1 cellular context compared by ENCODE assay signal in the genomic region with DNA sequence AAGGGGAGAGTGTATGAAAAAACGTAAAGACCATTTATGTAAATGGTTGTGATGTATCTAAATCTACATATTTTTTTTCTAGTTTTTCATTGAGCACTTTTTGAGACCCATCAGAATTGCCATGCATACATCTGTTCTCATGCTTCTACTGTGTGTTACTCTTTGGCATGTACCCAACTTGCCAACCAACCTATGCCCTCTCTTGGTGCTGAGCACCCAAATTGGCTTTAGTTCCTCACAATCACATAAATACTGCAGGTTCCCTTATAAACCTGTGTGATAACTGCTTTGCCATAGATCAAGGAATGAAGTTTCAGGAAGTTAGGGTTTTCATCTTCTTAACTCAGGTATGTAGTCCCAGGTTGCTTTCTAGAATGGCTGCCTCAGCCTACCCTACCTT.
TF ChIP-seq lines count a peak whose summit lies in the region.

No MANE protein-coding gene starts in this region.

TF ChIP-seq in K562, 482 proteins besides CTCF, POLR2A, EP300 and RAD21:
- no peak for TF ChIP-seq EZH2 (IDR thresholded peaks at IDR 0.05; ENCODE audit: borderline replicate concordance, low read depth, low read length)
- TF ChIP-seq RNF2 (IDR thresholded peaks at IDR 0.05) = no peak
- no peak for TF ChIP-seq TEAD1 (CRISPR knock-in tag; IDR thresholded peaks at IDR 0.05)
- no peak for TF ChIP-seq TSC22D4 (tag; IDR thresholded peaks at IDR 0.05)
- TF ChIP-seq, protein P1, sequence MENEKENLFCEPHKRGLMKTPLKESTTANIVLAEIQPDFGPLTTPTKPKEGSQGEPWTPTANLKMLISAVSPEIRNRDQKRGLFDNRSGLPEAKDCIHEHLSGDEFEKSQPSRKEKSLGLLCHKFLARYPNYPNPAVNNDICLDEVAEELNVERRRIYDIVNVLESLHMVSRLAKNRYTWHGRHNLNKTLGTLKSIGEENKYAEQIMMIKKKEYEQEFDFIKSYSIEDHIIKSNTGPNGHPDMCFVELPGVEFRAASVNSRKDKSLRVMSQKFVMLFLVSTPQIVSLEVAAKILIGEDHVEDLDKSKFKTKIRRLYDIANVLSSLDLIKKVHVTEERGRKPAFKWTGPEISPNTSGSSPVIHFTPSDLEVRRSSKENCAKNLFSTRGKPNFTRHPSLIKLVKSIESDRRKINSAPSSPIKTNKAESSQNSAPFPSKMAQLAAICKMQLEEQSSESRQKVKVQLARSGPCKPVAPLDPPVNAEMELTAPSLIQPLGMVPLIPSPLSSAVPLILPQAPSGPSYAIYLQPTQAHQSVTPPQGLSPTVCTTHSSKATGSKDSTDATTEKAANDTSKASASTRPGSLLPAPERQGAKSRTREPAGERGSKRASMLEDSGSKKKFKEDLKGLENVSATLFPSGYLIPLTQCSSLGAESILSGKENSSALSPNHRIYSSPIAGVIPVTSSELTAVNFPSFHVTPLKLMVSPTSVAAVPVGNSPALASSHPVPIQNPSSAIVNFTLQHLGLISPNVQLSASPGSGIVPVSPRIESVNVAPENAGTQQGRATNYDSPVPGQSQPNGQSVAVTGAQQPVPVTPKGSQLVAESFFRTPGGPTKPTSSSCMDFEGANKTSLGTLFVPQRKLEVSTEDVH (IDR thresholded peaks at IDR 0.05; ENCODE audit: low read depth, partially characterized antibody) = no peak
- TF ChIP-seq, protein P2, sequence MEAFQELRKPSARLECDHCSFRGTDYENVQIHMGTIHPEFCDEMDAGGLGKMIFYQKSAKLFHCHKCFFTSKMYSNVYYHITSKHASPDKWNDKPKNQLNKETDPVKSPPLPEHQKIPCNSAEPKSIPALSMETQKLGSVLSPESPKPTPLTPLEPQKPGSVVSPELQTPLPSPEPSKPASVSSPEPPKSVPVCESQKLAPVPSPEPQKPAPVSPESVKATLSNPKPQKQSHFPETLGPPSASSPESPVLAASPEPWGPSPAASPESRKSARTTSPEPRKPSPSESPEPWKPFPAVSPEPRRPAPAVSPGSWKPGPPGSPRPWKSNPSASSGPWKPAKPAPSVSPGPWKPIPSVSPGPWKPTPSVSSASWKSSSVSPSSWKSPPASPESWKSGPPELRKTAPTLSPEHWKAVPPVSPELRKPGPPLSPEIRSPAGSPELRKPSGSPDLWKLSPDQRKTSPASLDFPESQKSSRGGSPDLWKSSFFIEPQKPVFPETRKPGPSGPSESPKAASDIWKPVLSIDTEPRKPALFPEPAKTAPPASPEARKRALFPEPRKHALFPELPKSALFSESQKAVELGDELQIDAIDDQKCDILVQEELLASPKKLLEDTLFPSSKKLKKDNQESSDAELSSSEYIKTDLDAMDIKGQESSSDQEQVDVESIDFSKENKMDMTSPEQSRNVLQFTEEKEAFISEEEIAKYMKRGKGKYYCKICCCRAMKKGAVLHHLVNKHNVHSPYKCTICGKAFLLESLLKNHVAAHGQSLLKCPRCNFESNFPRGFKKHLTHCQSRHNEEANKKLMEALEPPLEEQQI (IDR thresholded peaks at IDR 0.05) = no peak
- TF ChIP-seq, protein P3, sequence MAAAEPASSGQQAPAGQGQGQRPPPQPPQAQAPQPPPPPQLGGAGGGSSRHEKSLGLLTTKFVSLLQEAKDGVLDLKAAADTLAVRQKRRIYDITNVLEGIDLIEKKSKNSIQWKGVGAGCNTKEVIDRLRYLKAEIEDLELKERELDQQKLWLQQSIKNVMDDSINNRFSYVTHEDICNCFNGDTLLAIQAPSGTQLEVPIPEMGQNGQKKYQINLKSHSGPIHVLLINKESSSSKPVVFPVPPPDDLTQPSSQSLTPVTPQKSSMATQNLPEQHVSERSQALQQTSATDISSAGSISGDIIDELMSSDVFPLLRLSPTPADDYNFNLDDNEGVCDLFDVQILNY (CRISPR knock-in tag; IDR thresholded peaks at IDR 0.05) = no peak
- TF ChIP-seq, protein P4, sequence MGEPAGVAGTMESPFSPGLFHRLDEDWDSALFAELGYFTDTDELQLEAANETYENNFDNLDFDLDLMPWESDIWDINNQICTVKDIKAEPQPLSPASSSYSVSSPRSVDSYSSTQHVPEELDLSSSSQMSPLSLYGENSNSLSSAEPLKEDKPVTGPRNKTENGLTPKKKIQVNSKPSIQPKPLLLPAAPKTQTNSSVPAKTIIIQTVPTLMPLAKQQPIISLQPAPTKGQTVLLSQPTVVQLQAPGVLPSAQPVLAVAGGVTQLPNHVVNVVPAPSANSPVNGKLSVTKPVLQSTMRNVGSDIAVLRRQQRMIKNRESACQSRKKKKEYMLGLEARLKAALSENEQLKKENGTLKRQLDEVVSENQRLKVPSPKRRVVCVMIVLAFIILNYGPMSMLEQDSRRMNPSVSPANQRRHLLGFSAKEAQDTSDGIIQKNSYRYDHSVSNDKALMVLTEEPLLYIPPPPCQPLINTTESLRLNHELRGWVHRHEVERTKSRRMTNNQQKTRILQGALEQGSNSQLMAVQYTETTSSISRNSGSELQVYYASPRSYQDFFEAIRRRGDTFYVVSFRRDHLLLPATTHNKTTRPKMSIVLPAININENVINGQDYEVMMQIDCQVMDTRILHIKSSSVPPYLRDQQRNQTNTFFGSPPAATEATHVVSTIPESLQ (CRISPR knock-in tag; IDR thresholded peaks at IDR 0.05) = no peak
- TF ChIP-seq, protein P5, sequence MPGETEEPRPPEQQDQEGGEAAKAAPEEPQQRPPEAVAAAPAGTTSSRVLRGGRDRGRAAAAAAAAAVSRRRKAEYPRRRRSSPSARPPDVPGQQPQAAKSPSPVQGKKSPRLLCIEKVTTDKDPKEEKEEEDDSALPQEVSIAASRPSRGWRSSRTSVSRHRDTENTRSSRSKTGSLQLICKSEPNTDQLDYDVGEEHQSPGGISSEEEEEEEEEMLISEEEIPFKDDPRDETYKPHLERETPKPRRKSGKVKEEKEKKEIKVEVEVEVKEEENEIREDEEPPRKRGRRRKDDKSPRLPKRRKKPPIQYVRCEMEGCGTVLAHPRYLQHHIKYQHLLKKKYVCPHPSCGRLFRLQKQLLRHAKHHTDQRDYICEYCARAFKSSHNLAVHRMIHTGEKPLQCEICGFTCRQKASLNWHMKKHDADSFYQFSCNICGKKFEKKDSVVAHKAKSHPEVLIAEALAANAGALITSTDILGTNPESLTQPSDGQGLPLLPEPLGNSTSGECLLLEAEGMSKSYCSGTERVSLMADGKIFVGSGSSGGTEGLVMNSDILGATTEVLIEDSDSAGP (CRISPR knock-in tag; IDR thresholded peaks at IDR 0.05) = no peak
- TF ChIP-seq, protein P6, sequence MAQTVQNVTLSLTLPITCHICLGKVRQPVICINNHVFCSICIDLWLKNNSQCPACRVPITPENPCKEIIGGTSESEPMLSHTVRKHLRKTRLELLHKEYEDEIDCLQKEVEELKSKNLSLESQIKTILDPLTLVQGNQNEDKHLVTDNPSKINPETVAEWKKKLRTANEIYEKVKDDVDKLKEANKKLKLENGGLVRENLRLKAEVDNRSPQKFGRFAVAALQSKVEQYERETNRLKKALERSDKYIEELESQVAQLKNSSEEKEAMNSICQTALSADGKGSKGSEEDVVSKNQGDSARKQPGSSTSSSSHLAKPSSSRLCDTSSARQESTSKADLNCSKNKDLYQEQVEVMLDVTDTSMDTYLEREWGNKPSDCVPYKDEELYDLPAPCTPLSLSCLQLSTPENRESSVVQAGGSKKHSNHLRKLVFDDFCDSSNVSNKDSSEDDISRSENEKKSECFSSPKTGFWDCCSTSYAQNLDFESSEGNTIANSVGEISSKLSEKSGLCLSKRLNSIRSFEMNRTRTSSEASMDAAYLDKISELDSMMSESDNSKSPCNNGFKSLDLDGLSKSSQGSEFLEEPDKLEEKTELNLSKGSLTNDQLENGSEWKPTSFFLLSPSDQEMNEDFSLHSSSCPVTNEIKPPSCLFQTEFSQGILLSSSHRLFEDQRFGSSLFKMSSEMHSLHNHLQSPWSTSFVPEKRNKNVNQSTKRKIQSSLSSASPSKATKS (CRISPR knock-in tag; IDR thresholded peaks at IDR 0.05) = no peak
- TF ChIP-seq, protein P7, sequence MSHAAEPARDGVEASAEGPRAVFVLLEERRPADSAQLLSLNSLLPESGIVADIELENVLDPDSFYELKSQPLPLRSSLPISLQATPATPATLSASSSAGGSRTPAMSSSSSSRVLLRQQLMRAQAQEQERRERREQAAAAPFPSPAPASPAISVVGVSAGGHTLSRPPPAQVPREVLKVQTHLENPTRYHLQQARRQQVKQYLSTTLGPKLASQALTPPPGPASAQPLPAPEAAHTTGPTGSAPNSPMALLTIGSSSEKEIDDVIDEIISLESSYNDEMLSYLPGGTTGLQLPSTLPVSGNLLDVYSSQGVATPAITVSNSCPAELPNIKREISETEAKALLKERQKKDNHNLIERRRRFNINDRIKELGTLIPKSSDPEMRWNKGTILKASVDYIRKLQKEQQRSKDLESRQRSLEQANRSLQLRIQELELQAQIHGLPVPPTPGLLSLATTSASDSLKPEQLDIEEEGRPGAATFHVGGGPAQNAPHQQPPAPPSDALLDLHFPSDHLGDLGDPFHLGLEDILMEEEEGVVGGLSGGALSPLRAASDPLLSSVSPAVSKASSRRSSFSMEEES (CRISPR knock-in tag; IDR thresholded peaks at IDR 0.05) = no peak
- TF ChIP-seq KDM5B (IDR thresholded peaks at IDR 0.05; ENCODE audit: insufficient replicate concordance, low read depth, low read length) = no peak
